Comparison of ENCODE assay signal across 8 cellular contexts in genomic region chr17:49556183-49556943, GRCh38. TPM values are rescaled to one million over a fixed set of nuclear protein-coding genes. Genes with fewer than 3 reads are reported as not detected.
A peak's percentile ranks its signal among the peaks of the same experiment; 100 is the strongest.
DNase-seq lines count a peak whose midpoint lies in the region; ATAC-seq, FAIRE-seq and TF ChIP-seq lines count a peak whose summit lies in the region.

No MANE protein-coding gene starts in this region.

- no peak for TF ChIP-seq EP300 in A549 (IDR thresholded peaks at IDR 0.05)

- ATAC-seq in A549: peak; percentile 89 to 98
- no peak for ATAC-seq in HG02759 (IDR thresholded peaks at IDR 0.05; ENCODE audit: unreplicated experiment)

- H3K9me3 ChIP-seq in A549 (no peaks in the 10 kb centered on the region), hepatocyte (ENCODE audit: low read depth) (no peaks in the 10 kb centered on the region), skeletal muscle tissue (ENCODE audit: control insufficient read depth in 3 of 3, low read length in 3 of 3) (no peaks in the 10 kb centered on the region)

- no peak for FAIRE-seq in A549 (lab: Jason Lieb, UNC)

- H3K4me1 ChIP-seq in A549: 0 out of 3 replicates have a peak, but pooled peaks cover 3% of the 10 kb centered on the region
- H3K4me1 ChIP-seq in hepatocyte (ENCODE audit: insufficient read depth): peaks cover 5% of the 10 kb centered on the region
- H3K4me1 ChIP-seq in skeletal muscle tissue (ENCODE audit: control insufficient read depth in 3 of 3, insufficient read depth in 3 of 3, low read length in 3 of 3): peaks cover 4 to 7% (median 6%) of the 10 kb centered on the region in 3 donors

- no peaks in the 10 kb centered on the region for H4K20me1 ChIP-seq in hepatocyte (ENCODE audit: insufficient read depth, poor library complexity, severe bottlenecking)

- H3K4me3 ChIP-seq in A549: no peak overlapping the region
- H3K4me3 ChIP-seq in hepatocyte: no peak overlapping the region
- H3K4me3 ChIP-seq in skeletal muscle tissue (ENCODE audit: low read length in 3 of 3): peak overlapping the region; percentile 38 to 54 (median 43)

- TF ChIP-seq CTCF in A549 (IDR thresholded peaks at IDR 0.05) (peak; percentile 99), hepatocyte (IDR thresholded peaks at IDR 0.05; ENCODE audit: poor library complexity) (peak; percentile 95)

- peak overlapping the region in 2 of 3 donors; percentile 45 to 50 for H3K9ac ChIP-seq in skeletal muscle tissue (ENCODE audit: low read depth in 1 of 3, low read length in 3 of 3)

- TF ChIP-seq POLR2A in A549 (IDR thresholded peaks at IDR 0.05; ENCODE audit: low read length): no peak; the same call in 1 of the 2 replicates

- H3K27me3 ChIP-seq in hepatocyte: no peaks in the 10 kb centered on the region
- H3K27me3 ChIP-seq in skeletal muscle tissue (ENCODE audit: control insufficient read depth in 3 of 3, insufficient read depth in 3 of 3, low read length in 3 of 3): peaks cover 0 to 13% (median 4%) of the 10 kb centered on the region in 3 donors

- CTCF ChIA-PET in A549 (lab: Yijun Ruan, JAX): interaction anchor here (0.6 to 40.8 kb wide), 118 partner anchors 14 to 1272 kb away, joined by 3 to 2008 read pairs (median 5); partner anchors contain the start of genes ATP5MC1, FAM117A, NGFR and NXPH3

- no peaks in the 10 kb centered on the region for H3K79me2 ChIP-seq in hepatocyte

- peak; percentile 82 to 94 for DNase-seq in A549 (ENCODE audit: low read depth in 1 of 2, low spot score in 1 of 2)
- peak; percentile 88 for DNase-seq in GM19238 (ENCODE audit: insufficient read length, low spot score)
- peak; percentile 85 to 86 for DNase-seq in NCI-H2081 (lab: John Stamatoyannopoulos, UW)
- DNase-seq in T-helper 22 cell (ENCODE audit: low read depth): peak; percentile 45
- peak in 45 of 56 donors; percentile 19 to 84 (median 48) for DNase-seq in amygdala (lab: John Stamatoyannopoulos, UW)
- DNase-seq in hepatocyte (ENCODE audit: low spot score): peak; percentile 88

- peak overlapping the region; percentile 84 for H2AFZ ChIP-seq in hepatocyte

- H3K4me2 ChIP-seq in A549: peak overlapping the region; percentile 56
- peak overlapping the region; percentile 74 for H3K4me2 ChIP-seq in hepatocyte

- POLR2A ChIA-PET in A549 (lab: Yijun Ruan, JAX): no interaction called here

- 23% methylated on average over 21 of the region's 33 CpGs for WGBS in A549 (ENCODE audit: missing lambda C conversion rate)
- 14% methylated on average over 30 of the region's 33 CpGs for WGBS in hepatocyte (ENCODE audit: low lambda C conversion rate, missing lambda C conversion rate)

- TF ChIP-seq RAD21 in A549 (conservative IDR thresholded peaks at IDR 0.05 in 1 of 2, IDR thresholded peaks at IDR 0.05 in 1 of 2): peak; percentile 97 to 98

- H3K36me3 ChIP-seq in hepatocyte (replicated peaks; ENCODE audit: insufficient read depth, low read depth) (no peaks in the 10 kb centered on the region), skeletal muscle tissue (ENCODE audit: control insufficient read depth in 3 of 3, insufficient read depth in 3 of 3, low read length in 3 of 3) (no peaks in the 10 kb centered on the region)

- peak overlapping the region; percentile 46 to 64 for H3K27ac ChIP-seq in A549
- no peak overlapping the region for H3K27ac ChIP-seq in hepatocyte
- no peak overlapping the region for H3K27ac ChIP-seq in skeletal muscle tissue (ENCODE audit: low read depth, low read length)

- no peaks in the 10 kb centered on the region for H3K9me2 ChIP-seq in hepatocyte (replicated peaks; ENCODE audit: insufficient read depth)

TF ChIP-seq in A549, 52 proteins besides CTCF, POLR2A, EP300 and RAD21:
- TF ChIP-seq HMGXB4 (CRISPR knock-in tag; IDR thresholded peaks at IDR 0.05; ENCODE audit: borderline replicate concordance) (no peak), MAX (IDR thresholded peaks at IDR 0.05) (peak; percentile 85), SMC3 (IDR thresholded peaks at IDR 0.05) (peak; percentile 94), MYC (IDR thresholded peaks at IDR 0.05; ENCODE audit: borderline replicate concordance, low read length) (peak; percentile 77; the same call in 1 of the 2 replicates), ZFP36 (IDR thresholded peaks at IDR 0.05; ENCODE audit: borderline replicate concordance, partially characterized antibody) (no peak), USF2 (IDR thresholded peaks at IDR 0.05) (peak; percentile 26; the same call in 1 of the 2 replicates), RFX5 (IDR thresholded peaks at IDR 0.05) (0 out of 2 replicates have a peak, but pooled peaks have one; percentile 51)

RNA-seq across cellular contexts. Expression of gene NXPH3, which starts 19.3 kb away (rescaled TPM):
- polyA plus RNA-seq in A549 (2011; rRNA removed) (0.07 and 0.12 TPM in 2 replicates), A549 (2017; fragmentation: RNase III; extraction: RNeasy Plus Mini Kit Qiagen cat#74134 plus additional on column Dnase treatment) (0.17 to 0.30 TPM (median 0.20 TPM) in 3 replicates), hepatocyte (0.21 and 0.77 TPM in 2 replicates)
- polyA plus RNA-seq in A549 (2012; cell fraction: cytosol; rRNA removed): 0.08 and 0.12 TPM in 2 replicates
- 0.05 TPM in 2 replicates for polyA plus RNA-seq in A549 (2012; cell fraction: nucleus; rRNA removed)
- polyA minus RNA-seq in A549 (2011; rRNA and poly(A)+ RNA removed): 0.08 TPM in 1 of 2 replicates, not detected in the other
- total RNA-seq in hepatocyte (0.40 and 1.2 TPM in 2 replicates), skeletal muscle tissue (0.52 TPM)

Comparison
In these comparisons a context has a peak if more than half of its experiments do, and no peak if none do; other contexts are left out.
1. H3K27ac ChIP-seq: peak in A549 (2 of 2); none in hepatocyte (single experiment) and skeletal muscle tissue (single experiment).
2. H3K4me3 ChIP-seq: peak in skeletal muscle tissue (3 of 3); none in A549 (single experiment) and hepatocyte (single experiment).
3. Peak in every context shown above with its lines, with median percentiles within 50 percentile points of each other: DNase-seq.